Comparison of ENCODE assay signal across 19 cellular contexts in genomic region chr2:33110461-33110860, GRCh38.
DNase-seq lines count a peak whose midpoint lies in the region; ATAC-seq and TF ChIP-seq lines count a peak whose summit lies in the region.
"Had no signal": no experiment of that assay in that cellular context is flagged by ENCODE, and none has a peak within 500 bp of the region (broad histone marks: within the 10 kb centered on the region; RNA-seq: fewer than 3 reads in every experiment).

No MANE protein-coding gene starts in this region.

- H3K9me3 ChIP-seq in ascending aorta, result no peaks in the 10 kb centered on the region
- H3K9me3 ChIP-seq in smooth muscle cell (replicated peaks; ENCODE audit: low read depth), result no peaks in the 10 kb centered on the region
- H3K9me3 ChIP-seq in SJCRH30 (replicated peaks), result no peaks in the 10 kb centered on the region
- H3K9me3 ChIP-seq: BE2C, Caco-2 had no signal

- H3K36me3 ChIP-seq in ascending aorta (no peaks in the 10 kb centered on the region), smooth muscle cell (ENCODE audit: low read depth) (no peaks in the 10 kb centered on the region), H7 (replicated peaks; ENCODE audit: control insufficient read depth, insufficient read depth, low read length) (no peaks in the 10 kb centered on the region), SJCRH30 (no peaks in the 10 kb centered on the region; the same call in 1 of the 2 replicates)
- H3K36me3 ChIP-seq: BE2C had no signal

- H3K27ac ChIP-seq in ascending aorta (peak overlapping the region; percentile 61 to 72), smooth muscle cell (ENCODE audit: low read depth) (peak overlapping the region; percentile 92), SJCRH30 (no peak overlapping the region)
- H3K27ac ChIP-seq: 22Rv1, PC-9 had no signal

- H3K27me3 ChIP-seq in ascending aorta, result no peaks in the 10 kb centered on the region
- H3K27me3 ChIP-seq in smooth muscle cell (ENCODE audit: low read depth), result no peaks in the 10 kb centered on the region
- H3K27me3 ChIP-seq in H7 (ENCODE audit: control insufficient read depth, insufficient read depth, low read length), result no peaks in the 10 kb centered on the region
- H3K27me3 ChIP-seq in SJCRH30, result no peaks in the 10 kb centered on the region

- DNase-seq in DMS79 treated with DMSO at 0.1 percent for 48 hours (lab: John Stamatoyannopoulos, UW), result peak; percentile 12
- no peak for DNase-seq in DMS79 (lab: John Stamatoyannopoulos, UW)
- no peak for DNase-seq in ascending aorta (ENCODE audit: low spot score in 2 of 2)
- peak; percentile 32 for DNase-seq in fibroblast of mammary gland (ENCODE audit: low read depth)
- DNase-seq in smooth muscle cell (lab: John Stamatoyannopoulos, UW; ENCODE audit: unreplicated experiment), result no peak
- DNase-seq in H7, result no peak
- no peak for DNase-seq in SJCRH30
- DNase-seq: BE2C; Caco-2; CD4-positive, CD25-positive, alpha-beta regulatory T cell; NCI-H1048; NCI-H1436 treated with DMSO at 0.1 percent for 48 hours; NCI-H2029 treated with DMSO at 0.1 percent for 48 hours; NCI-H2171; NCI-H526; PC-9 had no signal

- H3F3A ChIP-seq in smooth muscle cell (ENCODE audit: low read depth), result peaks cover 8% of the 10 kb centered on the region

- H2AFZ ChIP-seq in smooth muscle cell (ENCODE audit: low read depth), result no peak overlapping the region
- H2AFZ ChIP-seq: GM23338, PC-9 had no signal

- H3K4me1 ChIP-seq in ascending aorta, result peaks cover 0 to 42% of the 10 kb centered on the region in 2 donors
- peaks cover 28% of the 10 kb centered on the region for H3K4me1 ChIP-seq in smooth muscle cell (ENCODE audit: low read depth)
- peaks cover 9% of the 10 kb centered on the region; the same call in 1 of the 2 replicates for H3K4me1 ChIP-seq in SJCRH30
- H3K4me1 ChIP-seq: BE2C had no signal

- intact Hi-C loops in ascending aorta (cut with DNase I), result loop anchor here (2.0 kb wide), 1 partner anchor 40 kb away; no protein-coding TSS in a partner anchor

- H3K4me3 ChIP-seq in ascending aorta, result no peak overlapping the region
- H3K4me3 ChIP-seq in fibroblast of mammary gland (ENCODE audit: control insufficient read depth, low read depth, low read length), result no peak overlapping the region
- H3K4me3 ChIP-seq in smooth muscle cell, result no peak overlapping the region
- H3K4me3 ChIP-seq in H7 (ENCODE audit: insufficient read depth, low read depth, low read length), result no peak overlapping the region
- no peak overlapping the region for H3K4me3 ChIP-seq in SJCRH30
- H3K4me3 ChIP-seq: GM23338, PC-9 had no signal

- TF ChIP-seq CTCF in ascending aorta (IDR thresholded peaks at IDR 0.05), result no peak
- no peak for TF ChIP-seq CTCF in fibroblast of mammary gland (conservative IDR thresholded peaks at IDR 0.05; ENCODE audit: control insufficient read depth, insufficient read depth, low read depth, low read length)
- no peak for TF ChIP-seq CTCF in smooth muscle cell (IDR thresholded peaks at IDR 0.05; ENCODE audit: borderline replicate concordance, insufficient read depth, poor library complexity, severe bottlenecking)

- no peaks in the 10 kb centered on the region for H3K79me2 ChIP-seq in smooth muscle cell (ENCODE audit: low read depth)

- 30% methylated on average over 5 of the region's 5 CpGs for WGBS in smooth muscle cell (ENCODE audit: low lambda C conversion rate)

- ATAC-seq in GM18909 (IDR thresholded peaks at IDR 0.05; ENCODE audit: poor library complexity, unreplicated experiment), result no peak
- ATAC-seq: GM23338 had no signal

- H3K4me2 ChIP-seq in smooth muscle cell, result peak overlapping the region; percentile 78
- H3K4me2 ChIP-seq: GM23338, PC-9 had no signal

- H4K20me1 ChIP-seq in smooth muscle cell (ENCODE audit: low read depth), result no peaks in the 10 kb centered on the region

- peak overlapping the region; percentile 84 for H3K9ac ChIP-seq in smooth muscle cell (ENCODE audit: low read depth)

Comparison
In these comparisons a context has a peak if more than half of its experiments do, and no peak if none do; other contexts are left out.
1. DNase-seq: peak in DMS79 treated with DMSO at 0.1 percent for 48 hours (single experiment) and fibroblast of mammary gland (single experiment); none in DMS79 (single experiment), ascending aorta (0 of 2), smooth muscle cell (single experiment), H7 (single experiment) and SJCRH30 (0 of 2).